ENCODE assay signal across 1 cellular context in genomic region chr12:53452159-53453077, GRCh38.
TF ChIP-seq lines count a peak whose summit lies in the region.

No MANE protein-coding gene starts in this region.

TF ChIP-seq in GM23338, 12 proteins besides CTCF, POLR2A, EP300 and RAD21:
- TF ChIP-seq, protein P1, sequence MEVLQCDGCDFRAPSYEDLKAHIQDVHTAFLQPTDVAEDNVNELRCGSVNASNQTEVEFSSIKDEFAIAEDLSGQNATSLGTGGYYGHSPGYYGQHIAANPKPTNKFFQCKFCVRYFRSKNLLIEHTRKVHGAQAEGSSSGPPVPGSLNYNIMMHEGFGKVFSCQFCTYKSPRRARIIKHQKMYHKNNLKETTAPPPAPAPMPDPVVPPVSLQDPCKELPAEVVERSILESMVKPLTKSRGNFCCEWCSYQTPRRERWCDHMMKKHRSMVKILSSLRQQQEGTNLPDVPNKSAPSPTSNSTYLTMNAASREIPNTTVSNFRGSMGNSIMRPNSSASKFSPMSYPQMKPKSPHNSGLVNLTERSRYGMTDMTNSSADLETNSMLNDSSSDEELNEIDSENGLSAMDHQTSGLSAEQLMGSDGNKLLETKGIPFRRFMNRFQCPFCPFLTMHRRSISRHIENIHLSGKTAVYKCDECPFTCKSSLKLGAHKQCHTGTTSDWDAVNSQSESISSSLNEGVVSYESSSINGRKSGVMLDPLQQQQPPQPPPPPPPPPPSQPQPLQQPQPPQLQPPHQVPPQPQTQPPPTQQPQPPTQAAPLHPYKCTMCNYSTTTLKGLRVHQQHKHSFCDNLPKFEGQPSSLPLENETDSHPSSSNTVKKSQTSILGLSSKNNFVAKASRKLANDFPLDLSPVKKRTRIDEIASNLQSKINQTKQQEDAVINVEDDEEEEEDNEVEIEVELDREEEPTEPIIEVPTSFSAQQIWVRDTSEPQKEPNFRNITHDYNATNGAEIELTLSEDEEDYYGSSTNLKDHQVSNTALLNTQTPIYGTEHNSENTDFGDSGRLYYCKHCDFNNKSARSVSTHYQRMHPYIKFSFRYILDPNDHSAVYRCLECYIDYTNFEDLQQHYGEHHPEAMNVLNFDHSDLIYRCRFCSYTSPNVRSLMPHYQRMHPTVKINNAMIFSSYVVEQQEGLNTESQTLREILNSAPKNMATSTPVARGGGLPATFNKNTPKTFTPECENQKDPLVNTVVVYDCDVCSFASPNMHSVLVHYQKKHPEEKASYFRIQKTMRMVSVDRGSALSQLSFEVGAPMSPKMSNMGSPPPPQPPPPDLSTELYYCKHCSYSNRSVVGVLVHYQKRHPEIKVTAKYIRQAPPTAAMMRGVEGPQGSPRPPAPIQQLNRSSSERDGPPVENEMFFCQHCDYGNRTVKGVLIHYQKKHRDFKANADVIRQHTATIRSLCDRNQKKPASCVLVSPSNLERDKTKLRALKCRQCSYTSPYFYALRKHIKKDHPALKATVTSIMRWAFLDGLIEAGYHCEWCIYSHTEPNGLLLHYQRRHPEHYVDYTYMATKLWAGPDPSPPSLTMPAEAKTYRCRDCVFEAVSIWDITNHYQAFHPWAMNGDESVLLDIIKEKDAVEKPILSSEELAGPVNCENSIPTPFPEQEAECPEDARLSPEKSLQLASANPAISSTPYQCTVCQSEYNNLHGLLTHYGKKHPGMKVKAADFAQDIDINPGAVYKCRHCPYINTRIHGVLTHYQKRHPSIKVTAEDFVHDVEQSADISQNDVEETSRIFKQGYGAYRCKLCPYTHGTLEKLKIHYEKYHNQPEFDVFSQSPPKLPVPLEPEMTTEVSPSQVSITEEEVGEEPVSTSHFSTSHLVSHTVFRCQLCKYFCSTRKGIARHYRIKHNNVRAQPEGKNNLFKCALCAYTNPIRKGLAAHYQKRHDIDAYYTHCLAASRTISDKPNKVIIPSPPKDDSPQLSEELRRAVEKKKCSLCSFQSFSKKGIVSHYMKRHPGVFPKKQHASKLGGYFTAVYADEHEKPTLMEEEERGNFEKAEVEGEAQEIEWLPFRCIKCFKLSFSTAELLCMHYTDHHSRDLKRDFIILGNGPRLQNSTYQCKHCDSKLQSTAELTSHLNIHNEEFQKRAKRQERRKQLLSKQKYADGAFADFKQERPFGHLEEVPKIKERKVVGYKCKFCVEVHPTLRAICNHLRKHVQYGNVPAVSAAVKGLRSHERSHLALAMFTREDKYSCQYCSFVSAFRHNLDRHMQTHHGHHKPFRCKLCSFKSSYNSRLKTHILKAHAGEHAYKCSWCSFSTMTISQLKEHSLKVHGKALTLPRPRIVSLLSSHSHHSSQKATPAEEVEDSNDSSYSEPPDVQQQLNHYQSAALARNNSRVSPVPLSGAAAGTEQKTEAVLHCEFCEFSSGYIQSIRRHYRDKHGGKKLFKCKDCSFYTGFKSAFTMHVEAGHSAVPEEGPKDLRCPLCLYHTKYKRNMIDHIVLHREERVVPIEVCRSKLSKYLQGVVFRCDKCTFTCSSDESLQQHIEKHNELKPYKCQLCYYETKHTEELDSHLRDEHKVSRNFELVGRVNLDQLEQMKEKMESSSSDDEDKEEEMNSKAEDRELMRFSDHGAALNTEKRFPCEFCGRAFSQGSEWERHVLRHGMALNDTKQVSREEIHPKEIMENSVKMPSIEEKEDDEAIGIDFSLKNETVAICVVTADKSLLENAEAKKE (CRISPR knock-in tag; IDR thresholded peaks at IDR 0.05) = no peak
- TF ChIP-seq POLR2AphosphoS5 (IDR thresholded peaks at IDR 0.05; ENCODE audit: low read depth) (peak; percentile 29), EZH2 (IDR thresholded peaks at IDR 0.05; ENCODE audit: low read depth, unreplicated experiment) (no peak), ZNF114 (CRISPR knock-in tag; IDR thresholded peaks at IDR 0.05) (no peak), CREB1 (CRISPR knock-in tag; IDR thresholded peaks at IDR 0.05; ENCODE audit: low read depth) (peak; percentile 43)
